ENCODE assay signal across 1 cellular context in genomic region chr6:29509239-29509638, GRCh38.
TF ChIP-seq lines count a peak whose summit lies in the region.

No MANE protein-coding gene starts in this region.

TF ChIP-seq in WTC11, 78 proteins besides CTCF, POLR2A, EP300 and RAD21 (continued from another document):
- TF ChIP-seq USF2 (CRISPR knock-in tag; IDR thresholded peaks at IDR 0.05), result no peak
- TF ChIP-seq TP53 (CRISPR knock-in tag; IDR thresholded peaks at IDR 0.05), result no peak
- TF ChIP-seq ZNF219 (CRISPR knock-in tag; IDR thresholded peaks at IDR 0.05; ENCODE audit: borderline replicate concordance), result no peak
- no peak for TF ChIP-seq HMGA2 (CRISPR knock-in tag; IDR thresholded peaks at IDR 0.05)
- TF ChIP-seq GTF2I (CRISPR knock-in tag; conservative IDR thresholded peaks at IDR 0.05), result no peak
- no peak for TF ChIP-seq RORB (CRISPR knock-in tag; IDR thresholded peaks at IDR 0.05)
